Comparison of ENCODE assay signal across 1 cellular context in the genomic region with DNA sequence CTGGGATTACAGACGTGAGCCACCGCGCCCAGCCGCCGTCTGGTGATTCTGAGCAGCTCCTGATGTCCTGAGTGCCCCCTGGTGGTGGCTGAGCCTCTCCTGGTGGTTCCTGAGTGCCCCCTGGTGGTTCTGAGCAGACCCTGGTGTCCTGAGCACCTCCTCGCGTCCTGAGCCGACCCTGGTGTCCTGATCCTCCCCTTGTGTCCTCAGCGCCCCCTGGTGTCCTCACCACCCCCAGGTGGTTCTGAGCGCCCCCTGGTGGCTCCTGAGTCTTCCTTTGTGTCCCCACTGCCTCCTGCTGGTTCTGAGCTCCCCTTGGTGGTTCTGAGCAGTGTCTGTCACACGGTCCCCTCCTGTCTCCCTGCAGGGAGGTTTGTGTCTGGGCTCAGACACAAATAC.
TF ChIP-seq lines count a peak whose summit lies in the region.

No MANE protein-coding gene starts in this region.

TF ChIP-seq in A549, 52 proteins besides CTCF, POLR2A, EP300 and RAD21 (continued from another document):
- TF ChIP-seq, protein P1, sequence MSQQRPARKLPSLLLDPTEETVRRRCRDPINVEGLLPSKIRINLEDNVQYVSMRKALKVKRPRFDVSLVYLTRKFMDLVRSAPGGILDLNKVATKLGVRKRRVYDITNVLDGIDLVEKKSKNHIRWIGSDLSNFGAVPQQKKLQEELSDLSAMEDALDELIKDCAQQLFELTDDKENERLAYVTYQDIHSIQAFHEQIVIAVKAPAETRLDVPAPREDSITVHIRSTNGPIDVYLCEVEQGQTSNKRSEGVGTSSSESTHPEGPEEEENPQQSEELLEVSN (IDR thresholded peaks at IDR 0.05; ENCODE audit: borderline replicate concordance, low read depth): no peak
- TF ChIP-seq JUN (IDR thresholded peaks at IDR 0.05) (no peak), ZC3H11A (IDR thresholded peaks at IDR 0.05) (no peak), MYC (IDR thresholded peaks at IDR 0.05; ENCODE audit: borderline replicate concordance, low read length) (no peak), KDM5A (IDR thresholded peaks at IDR 0.05) (no peak), KDM1A (IDR thresholded peaks at IDR 0.05; ENCODE audit: low read depth) (no peak), POLR2AphosphoS2 (conservative IDR thresholded peaks at IDR 0.05; ENCODE audit: low read length) (no peak)
- TF ChIP-seq, protein P2, sequence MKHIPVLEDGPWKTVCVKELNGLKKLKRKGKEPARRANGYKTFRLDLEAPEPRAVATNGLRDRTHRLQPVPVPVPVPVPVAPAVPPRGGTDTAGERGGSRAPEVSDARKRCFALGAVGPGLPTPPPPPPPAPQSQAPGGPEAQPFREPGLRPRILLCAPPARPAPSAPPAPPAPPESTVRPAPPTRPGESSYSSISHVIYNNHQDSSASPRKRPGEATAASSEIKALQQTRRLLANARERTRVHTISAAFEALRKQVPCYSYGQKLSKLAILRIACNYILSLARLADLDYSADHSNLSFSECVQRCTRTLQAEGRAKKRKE (CRISPR knock-in tag; IDR thresholded peaks at IDR 0.05; ENCODE audit: low read depth): no peak
- TF ChIP-seq, protein P3, sequence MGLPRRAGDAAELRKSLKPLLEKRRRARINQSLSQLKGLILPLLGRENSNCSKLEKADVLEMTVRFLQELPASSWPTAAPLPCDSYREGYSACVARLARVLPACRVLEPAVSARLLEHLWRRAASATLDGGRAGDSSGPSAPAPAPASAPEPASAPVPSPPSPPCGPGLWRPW (IDR thresholded peaks at IDR 0.05): no peak
TF ChIP-seq in A549: peak in this region for 0.
